Comparison of ENCODE assay signal across 24 cellular contexts in the genomic region with DNA sequence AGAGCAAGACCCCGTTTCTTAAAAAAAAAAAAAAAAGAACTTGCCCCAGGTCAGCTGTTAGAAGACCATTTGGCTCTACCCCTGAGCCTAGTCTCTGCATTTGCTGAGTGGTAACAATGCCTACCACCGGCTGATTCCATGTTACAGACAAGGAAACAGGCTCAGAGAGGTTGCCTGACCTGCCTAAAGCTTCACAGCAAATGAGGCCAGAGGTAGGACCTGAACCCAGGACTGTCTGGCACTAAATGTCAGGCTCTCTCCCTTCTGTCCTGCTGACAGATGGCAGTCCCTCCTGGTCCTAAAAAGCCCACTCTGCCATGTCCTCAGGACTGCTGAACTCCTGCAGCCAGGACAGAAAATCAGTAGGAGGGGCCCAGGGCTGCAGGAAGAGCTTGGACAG.
"Had no signal": no experiment of that assay in that cellular context is flagged by ENCODE, and none has a peak within 500 bp of the region (broad histone marks: within the 10 kb centered on the region; RNA-seq: fewer than 3 reads in every experiment).

No MANE protein-coding gene starts in this region.

- H3K4me3 ChIP-seq: SJCRH30, SK-N-MC had no signal

- H3K27ac ChIP-seq: brain microvascular endothelial cell, SJCRH30, SK-N-MC had no signal

- DNase-seq: activated CD4-positive, alpha-beta T cell treated with anti-CD3 and anti-CD28 coated beads, Interleukin-2, amount 10 ng/mL, durations not matched to agents 24 days and 14 days; activated CD4-positive, alpha-beta T cell treated with anti-CD3 and anti-CD28 coated beads, Interleukin-2, amount 50 U/mL, for 4 hours; activated CD8-positive, alpha-beta T cell treated with anti-CD3 and anti-CD28 coated beads for 36 hours; activated effector memory CD4-positive, alpha-beta T cell treated with anti-CD3 and anti-CD28 coated beads, Interleukin-2, amount 50 U/mL, for 16 hours; activated naive CD4-positive, alpha-beta T cell; activated naive CD4-positive, alpha-beta T cell treated with anti-CD3 and anti-CD28 coated beads, Interleukin-2, amount 50 U/mL, for 16 hours; activated naive CD8-positive, alpha-beta T cell treated with anti-CD3 and anti-CD28 coated beads for 36 hours; activated T-cell treated with anti-CD3 and anti-CD28 coated beads, Interleukin-2, amount 50 U/mL, for 1 hour; activated T-cell treated with anti-CD3 and anti-CD28 coated beads, Interleukin-2, amount 50 U/mL, for 72 hours; amniotic stem cell; aorta; brain microvascular endothelial cell; central memory CD4-positive, alpha-beta T cell; MM.1S; MV-4-11; NCI-H1092; NCI-H1436 treated with DMSO at 0.1 percent for 48 hours; NCI-H1694 treated with DMSO at 0.1 percent for 48 hours; NCI-H2029; NCI-H345; NCI-H524 treated with DMSO at 0.1 percent for 48 hours; SHP77; SJCRH30 had no signal

- H3K27me3 ChIP-seq: brain microvascular endothelial cell, SJCRH30 had no signal

- H3K36me3 ChIP-seq: brain microvascular endothelial cell, SJCRH30 had no signal

- H3K9me3 ChIP-seq: SJCRH30 had no signal
